25 cellular contexts compared by ENCODE assay signal in the genomic region with DNA sequence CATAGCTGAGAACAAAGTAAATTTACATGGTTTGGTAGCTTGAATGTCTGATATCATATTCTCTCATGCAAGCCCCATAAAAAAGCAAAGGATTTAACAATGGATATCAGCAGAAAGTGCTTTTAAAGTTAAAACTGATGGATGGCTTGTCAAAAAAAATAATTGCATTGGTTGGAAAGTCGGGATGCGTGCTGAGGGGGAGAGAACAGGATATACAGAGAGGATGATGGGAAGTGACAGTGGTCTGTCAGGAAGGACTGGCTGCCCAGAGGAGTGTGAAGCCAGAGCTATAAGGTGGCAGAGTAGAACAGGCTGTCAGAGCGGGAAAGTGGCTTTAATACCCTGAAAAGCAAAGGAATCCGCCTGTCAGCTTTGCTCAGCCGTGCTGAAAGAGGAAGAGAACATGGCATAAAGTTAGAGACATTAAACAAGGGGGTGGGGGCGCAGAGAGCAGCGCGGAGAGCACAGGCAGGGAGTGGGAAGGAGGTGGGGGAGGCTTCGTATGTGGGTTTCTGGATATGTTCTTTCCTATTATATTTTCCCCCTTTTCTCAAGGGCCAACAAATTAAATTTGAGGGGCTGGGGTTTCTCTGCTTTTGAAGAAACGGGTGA.
DNase-seq lines count a peak whose midpoint lies in the region; ATAC-seq and TF ChIP-seq lines count a peak whose summit lies in the region.
"Had no signal": no experiment of that assay in that cellular context is flagged by ENCODE, and none has a peak within 500 bp of the region (broad histone marks: within the 10 kb centered on the region; RNA-seq: fewer than 3 reads in every experiment).

No MANE protein-coding gene starts in this region.

- H3K9ac ChIP-seq in endodermal cell (ENCODE audit: extremely low read depth, low read length, poor library complexity, severe bottlenecking) = no peak overlapping the region
- H3K9ac ChIP-seq: KMS-11, SK-N-SH had no signal

- no peak overlapping the region for H3K4me3 Mint-ChIP-seq in endodermal cell
- peak overlapping the region; percentile 66 for H3K4me3 Mint-ChIP-seq in neural crest cell
- H3K4me3 Mint-ChIP-seq in CD8-positive, alpha-beta memory T cell = no peak overlapping the region
- H3K4me3 Mint-ChIP-seq: CD14-positive monocyte, IgD-negative memory B cell had no signal

- no peaks in the 10 kb centered on the region for H3K36me3 Mint-ChIP-seq in endodermal cell (ENCODE audit: low read depth)
- no peaks in the 10 kb centered on the region for H3K36me3 Mint-ChIP-seq in neural crest cell (ENCODE audit: low read depth)
- H3K36me3 Mint-ChIP-seq in CD8-positive, alpha-beta memory T cell = no peaks in the 10 kb centered on the region

- H3K4me1 ChIP-seq in endodermal cell (ENCODE audit: control insufficient read depth, insufficient read depth, low read length) = no peaks in the 10 kb centered on the region
- H3K4me1 ChIP-seq in CD8-positive, alpha-beta memory T cell (ENCODE audit: insufficient read depth, low read length) = no peaks in the 10 kb centered on the region
- H3K4me1 ChIP-seq: A549 had no signal

- H3K27ac Mint-ChIP-seq in endodermal cell (no peak overlapping the region), neural crest cell (ENCODE audit: unreplicated experiment) (no peak overlapping the region)
- H3K27ac Mint-ChIP-seq in CD8-positive, alpha-beta memory T cell = no peak overlapping the region
- H3K27ac Mint-ChIP-seq: CD14-positive monocyte, IgD-negative memory B cell had no signal

- H3K9me3 Mint-ChIP-seq in endodermal cell (no peaks in the 10 kb centered on the region), neural crest cell (no peaks in the 10 kb centered on the region)
- H3K9me3 Mint-ChIP-seq in CD8-positive, alpha-beta memory T cell = peaks cover 0 to 5% (median 0%) of the 10 kb centered on the region in 5 donors
- H3K9me3 Mint-ChIP-seq: CD14-positive monocyte had no signal

- H3K36me3 ChIP-seq in endodermal cell (ENCODE audit: control insufficient read depth, insufficient read depth, low read length) = no peaks in the 10 kb centered on the region
- no peaks in the 10 kb centered on the region for H3K36me3 ChIP-seq in CD8-positive, alpha-beta memory T cell (ENCODE audit: insufficient read depth, low read length)

- no peaks in the 10 kb centered on the region for H3K27me3 ChIP-seq in endodermal cell (ENCODE audit: control insufficient read depth, insufficient read depth, low read length, poor library complexity, severe bottlenecking)
- H3K27me3 ChIP-seq in CD8-positive, alpha-beta memory T cell (ENCODE audit: insufficient read depth, low read length, poor library complexity, severe bottlenecking) = no peaks in the 10 kb centered on the region

- POLR2A ChIA-PET in CD8-positive, alpha-beta memory T cell (lab: Charles Lee) = no interaction called here

- peaks cover 10% of the 10 kb centered on the region for H3K4me1 Mint-ChIP-seq in endodermal cell
- H3K4me1 Mint-ChIP-seq in neural crest cell = peaks cover 14% of the 10 kb centered on the region
- no peaks in the 10 kb centered on the region for H3K4me1 Mint-ChIP-seq in CD8-positive, alpha-beta memory T cell
- H3K4me1 Mint-ChIP-seq: IgD-negative memory B cell had no signal

- H3K4me3 ChIP-seq in endodermal cell (ENCODE audit: low read length) = no peak overlapping the region
- no peak overlapping the region for H3K4me3 ChIP-seq in CD8-positive, alpha-beta memory T cell (ENCODE audit: low read length)
- H3K4me3 ChIP-seq: A549 had no signal

- TF ChIP-seq CTCF in endodermal cell (conservative IDR thresholded peaks at IDR 0.05) = no peak
- no peak for TF ChIP-seq CTCF in neural crest cell (conservative IDR thresholded peaks at IDR 0.05)

- H3K27me3 Mint-ChIP-seq in endodermal cell (ENCODE audit: insufficient read depth) (no peaks in the 10 kb centered on the region), neural crest cell (ENCODE audit: low read depth) (no peaks in the 10 kb centered on the region)
- H3K27me3 Mint-ChIP-seq in CD8-positive, alpha-beta memory T cell = peaks cover 0 to 4% of the 10 kb centered on the region in 2 donors

- 80 to 84% methylated on average over 6 to 9 of the region's 10 CpGs for WGBS in endodermal cell (ENCODE audit: insufficient coverage in 1 of 2, insufficient read length in 1 of 2), 2 experiments

- peak; percentile 16 to 40 for DNase-seq in Kasumi-1 (lab: John Stamatoyannopoulos, UW)
- peak; percentile 30 for DNase-seq in endodermal cell
- DNase-seq in neural crest cell (ENCODE audit: low read depth, low spot score) = no peak
- no peak for DNase-seq in CD8-positive, alpha-beta memory T cell
- no peak for DNase-seq in NCI-H69 (lab: John Stamatoyannopoulos, UW)
- DNase-seq: DMS153; DND-41; H7; NCI-H1092; NCI-H1417 treated with DMSO at 0.1 percent for 48 hours; NCI-H1694 treated with DMSO at 0.1 percent for 48 hours; NCI-H2081; NCI-H2171; NCI-H226; NCI-H510A treated with DMSO at 0.1 percent for 48 hours; NCI-H748 treated with DMSO at 0.1 percent for 48 hours; NK-92 treated with Interleukin-12 subunit alpha and Interleukin-12 subunit beta, amount 100 ng/mL, for 24 hours; PC-3; SK-N-SH had no signal

- H3K9me3 ChIP-seq in endodermal cell (ENCODE audit: control insufficient read depth, low read length) = no peaks in the 10 kb centered on the region
- no peaks in the 10 kb centered on the region for H3K9me3 ChIP-seq in CD8-positive, alpha-beta memory T cell (ENCODE audit: low read length)
- H3K9me3 ChIP-seq: A549, SK-N-SH had no signal

- CTCF ChIA-PET in CD8-positive, alpha-beta memory T cell (lab: Charles Lee) = no interaction called here

- ATAC-seq in HG02678 (IDR thresholded peaks at IDR 0.05; ENCODE audit: unreplicated experiment) (no peak), HG03159 (IDR thresholded peaks at IDR 0.05; ENCODE audit: unreplicated experiment) (no peak)
- ATAC-seq: A549, PC-3 had no signal

- H3K27ac ChIP-seq in endodermal cell (ENCODE audit: low read depth, low read length) = no peak overlapping the region
- no peak overlapping the region for H3K27ac ChIP-seq in CD8-positive, alpha-beta memory T cell (ENCODE audit: low read depth, low read length)
- H3K27ac ChIP-seq: A549, KMS-11 had no signal

Comparison
In these comparisons a context has a peak if more than half of its experiments do, and no peak if none do; other contexts are left out.
1. DNase-seq: peak in Kasumi-1 (2 of 2) and endodermal cell (single experiment); none in neural crest cell (single experiment), CD8-positive, alpha-beta memory T cell (0 of 5) and NCI-H69 (single experiment).